In genomic region chr11:34052036-34052607, GRCh38 we compare ENCODE assay signal across 1 cellular context.
TF ChIP-seq lines count a peak whose summit lies in the region.

No MANE protein-coding gene starts in this region.

TF ChIP-seq in K562, 482 proteins besides CTCF, POLR2A, EP300 and RAD21 (continued from another document and continues in another):
- TF ChIP-seq, protein P1, sequence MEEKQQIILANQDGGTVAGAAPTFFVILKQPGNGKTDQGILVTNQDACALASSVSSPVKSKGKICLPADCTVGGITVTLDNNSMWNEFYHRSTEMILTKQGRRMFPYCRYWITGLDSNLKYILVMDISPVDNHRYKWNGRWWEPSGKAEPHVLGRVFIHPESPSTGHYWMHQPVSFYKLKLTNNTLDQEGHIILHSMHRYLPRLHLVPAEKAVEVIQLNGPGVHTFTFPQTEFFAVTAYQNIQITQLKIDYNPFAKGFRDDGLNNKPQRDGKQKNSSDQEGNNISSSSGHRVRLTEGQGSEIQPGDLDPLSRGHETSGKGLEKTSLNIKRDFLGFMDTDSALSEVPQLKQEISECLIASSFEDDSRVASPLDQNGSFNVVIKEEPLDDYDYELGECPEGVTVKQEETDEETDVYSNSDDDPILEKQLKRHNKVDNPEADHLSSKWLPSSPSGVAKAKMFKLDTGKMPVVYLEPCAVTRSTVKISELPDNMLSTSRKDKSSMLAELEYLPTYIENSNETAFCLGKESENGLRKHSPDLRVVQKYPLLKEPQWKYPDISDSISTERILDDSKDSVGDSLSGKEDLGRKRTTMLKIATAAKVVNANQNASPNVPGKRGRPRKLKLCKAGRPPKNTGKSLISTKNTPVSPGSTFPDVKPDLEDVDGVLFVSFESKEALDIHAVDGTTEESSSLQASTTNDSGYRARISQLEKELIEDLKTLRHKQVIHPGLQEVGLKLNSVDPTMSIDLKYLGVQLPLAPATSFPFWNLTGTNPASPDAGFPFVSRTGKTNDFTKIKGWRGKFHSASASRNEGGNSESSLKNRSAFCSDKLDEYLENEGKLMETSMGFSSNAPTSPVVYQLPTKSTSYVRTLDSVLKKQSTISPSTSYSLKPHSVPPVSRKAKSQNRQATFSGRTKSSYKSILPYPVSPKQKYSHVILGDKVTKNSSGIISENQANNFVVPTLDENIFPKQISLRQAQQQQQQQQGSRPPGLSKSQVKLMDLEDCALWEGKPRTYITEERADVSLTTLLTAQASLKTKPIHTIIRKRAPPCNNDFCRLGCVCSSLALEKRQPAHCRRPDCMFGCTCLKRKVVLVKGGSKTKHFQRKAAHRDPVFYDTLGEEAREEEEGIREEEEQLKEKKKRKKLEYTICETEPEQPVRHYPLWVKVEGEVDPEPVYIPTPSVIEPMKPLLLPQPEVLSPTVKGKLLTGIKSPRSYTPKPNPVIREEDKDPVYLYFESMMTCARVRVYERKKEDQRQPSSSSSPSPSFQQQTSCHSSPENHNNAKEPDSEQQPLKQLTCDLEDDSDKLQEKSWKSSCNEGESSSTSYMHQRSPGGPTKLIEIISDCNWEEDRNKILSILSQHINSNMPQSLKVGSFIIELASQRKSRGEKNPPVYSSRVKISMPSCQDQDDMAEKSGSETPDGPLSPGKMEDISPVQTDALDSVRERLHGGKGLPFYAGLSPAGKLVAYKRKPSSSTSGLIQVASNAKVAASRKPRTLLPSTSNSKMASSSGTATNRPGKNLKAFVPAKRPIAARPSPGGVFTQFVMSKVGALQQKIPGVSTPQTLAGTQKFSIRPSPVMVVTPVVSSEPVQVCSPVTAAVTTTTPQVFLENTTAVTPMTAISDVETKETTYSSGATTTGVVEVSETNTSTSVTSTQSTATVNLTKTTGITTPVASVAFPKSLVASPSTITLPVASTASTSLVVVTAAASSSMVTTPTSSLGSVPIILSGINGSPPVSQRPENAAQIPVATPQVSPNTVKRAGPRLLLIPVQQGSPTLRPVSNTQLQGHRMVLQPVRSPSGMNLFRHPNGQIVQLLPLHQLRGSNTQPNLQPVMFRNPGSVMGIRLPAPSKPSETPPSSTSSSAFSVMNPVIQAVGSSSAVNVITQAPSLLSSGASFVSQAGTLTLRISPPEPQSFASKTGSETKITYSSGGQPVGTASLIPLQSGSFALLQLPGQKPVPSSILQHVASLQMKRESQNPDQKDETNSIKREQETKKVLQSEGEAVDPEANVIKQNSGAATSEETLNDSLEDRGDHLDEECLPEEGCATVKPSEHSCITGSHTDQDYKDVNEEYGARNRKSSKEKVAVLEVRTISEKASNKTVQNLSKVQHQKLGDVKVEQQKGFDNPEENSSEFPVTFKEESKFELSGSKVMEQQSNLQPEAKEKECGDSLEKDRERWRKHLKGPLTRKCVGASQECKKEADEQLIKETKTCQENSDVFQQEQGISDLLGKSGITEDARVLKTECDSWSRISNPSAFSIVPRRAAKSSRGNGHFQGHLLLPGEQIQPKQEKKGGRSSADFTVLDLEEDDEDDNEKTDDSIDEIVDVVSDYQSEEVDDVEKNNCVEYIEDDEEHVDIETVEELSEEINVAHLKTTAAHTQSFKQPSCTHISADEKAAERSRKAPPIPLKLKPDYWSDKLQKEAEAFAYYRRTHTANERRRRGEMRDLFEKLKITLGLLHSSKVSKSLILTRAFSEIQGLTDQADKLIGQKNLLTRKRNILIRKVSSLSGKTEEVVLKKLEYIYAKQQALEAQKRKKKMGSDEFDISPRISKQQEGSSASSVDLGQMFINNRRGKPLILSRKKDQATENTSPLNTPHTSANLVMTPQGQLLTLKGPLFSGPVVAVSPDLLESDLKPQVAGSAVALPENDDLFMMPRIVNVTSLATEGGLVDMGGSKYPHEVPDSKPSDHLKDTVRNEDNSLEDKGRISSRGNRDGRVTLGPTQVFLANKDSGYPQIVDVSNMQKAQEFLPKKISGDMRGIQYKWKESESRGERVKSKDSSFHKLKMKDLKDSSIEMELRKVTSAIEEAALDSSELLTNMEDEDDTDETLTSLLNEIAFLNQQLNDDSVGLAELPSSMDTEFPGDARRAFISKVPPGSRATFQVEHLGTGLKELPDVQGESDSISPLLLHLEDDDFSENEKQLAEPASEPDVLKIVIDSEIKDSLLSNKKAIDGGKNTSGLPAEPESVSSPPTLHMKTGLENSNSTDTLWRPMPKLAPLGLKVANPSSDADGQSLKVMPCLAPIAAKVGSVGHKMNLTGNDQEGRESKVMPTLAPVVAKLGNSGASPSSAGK (IDR thresholded peaks at IDR 0.05) = peak; percentile 32; the same call in 1 of the 2 replicates
- TF ChIP-seq FOXJ2 (tag; IDR thresholded peaks at IDR 0.05) (no peak), XRCC5 (IDR thresholded peaks at IDR 0.05; ENCODE audit: low read depth, low read length) (no peak), CBX1 (IDR thresholded peaks at IDR 0.05; ENCODE audit: low read depth) (no peak; the same call in 1 of the 2 replicates), ZNF175 (CRISPR knock-in tag; IDR thresholded peaks at IDR 0.05; ENCODE audit: low read depth) (no peak), HDAC2 (IDR thresholded peaks at IDR 0.05) (no peak), HSF4 (CRISPR knock-in tag; IDR thresholded peaks at IDR 0.05; ENCODE audit: borderline replicate concordance) (no peak), SMC3 (conservative IDR thresholded peaks at IDR 0.05; ENCODE audit: insufficient read depth, low read depth, low read length) (no peak), CBX2 (IDR thresholded peaks at IDR 0.05; ENCODE audit: insufficient read depth, low read length, poor library complexity, severe bottlenecking) (no peak), TEAD4 (IDR thresholded peaks at IDR 0.05; ENCODE audit: low read length) (no peak; the same call in 1 of the 2 replicates), TEAD4 (CRISPR knock-in tag; IDR thresholded peaks at IDR 0.05; ENCODE audit: borderline replicate concordance) (no peak), STAT5A (IDR thresholded peaks at IDR 0.05; ENCODE audit: borderline replicate concordance, low read length) (no peak), ZKSCAN1 (IDR thresholded peaks at IDR 0.05; ENCODE audit: low read depth, low read length) (no peak; the same call in 1 of the 2 replicates), KLF16 (IDR thresholded peaks at IDR 0.05) (peak; percentile 28; the same call in 1 of the 2 replicates), ZNF124 (CRISPR knock-in tag; IDR thresholded peaks at IDR 0.05) (no peak), SLC30A9 (CRISPR knock-in tag; IDR thresholded peaks at IDR 0.05) (no peak), U2AF2 (optimal IDR thresholded peaks at IDR 0.05; ENCODE audit: low read depth, low read length) (no peak), ZNF318 (IDR thresholded peaks at IDR 0.05; ENCODE audit: borderline replicate concordance in 1 of 2, low read depth in 1 of 2) (no peak), CBX5 (IDR thresholded peaks at IDR 0.05; ENCODE audit: borderline replicate concordance, low read depth) (no peak), SMAD1 (IDR thresholded peaks at IDR 0.05; ENCODE audit: low read depth, low read length, partially characterized antibody) (peak; percentile 64), CEBPB (tag; IDR thresholded peaks at IDR 0.05) (no peak), L3MBTL2 (IDR thresholded peaks at IDR 0.05) (peak; percentile 57; the same call in 1 of the 2 replicates), SAP30 (IDR thresholded peaks at IDR 0.05; ENCODE audit: borderline replicate concordance, insufficient read depth, low read depth, low read length, poor library complexity, severe bottlenecking) (no peak), NRF1 (conservative IDR thresholded peaks at IDR 0.05 in 1 of 2, IDR thresholded peaks at IDR 0.05 in 1 of 2) (peak; percentile 66 to 71), CCAR2 (IDR thresholded peaks at IDR 0.05; ENCODE audit: low read depth, low read length) (no peak)
- TF ChIP-seq, protein P2, sequence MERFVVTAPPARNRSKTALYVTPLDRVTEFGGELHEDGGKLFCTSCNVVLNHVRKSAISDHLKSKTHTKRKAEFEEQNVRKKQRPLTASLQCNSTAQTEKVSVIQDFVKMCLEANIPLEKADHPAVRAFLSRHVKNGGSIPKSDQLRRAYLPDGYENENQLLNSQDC (CRISPR knock-in tag; IDR thresholded peaks at IDR 0.05) = no peak
- TF ChIP-seq, protein P3, sequence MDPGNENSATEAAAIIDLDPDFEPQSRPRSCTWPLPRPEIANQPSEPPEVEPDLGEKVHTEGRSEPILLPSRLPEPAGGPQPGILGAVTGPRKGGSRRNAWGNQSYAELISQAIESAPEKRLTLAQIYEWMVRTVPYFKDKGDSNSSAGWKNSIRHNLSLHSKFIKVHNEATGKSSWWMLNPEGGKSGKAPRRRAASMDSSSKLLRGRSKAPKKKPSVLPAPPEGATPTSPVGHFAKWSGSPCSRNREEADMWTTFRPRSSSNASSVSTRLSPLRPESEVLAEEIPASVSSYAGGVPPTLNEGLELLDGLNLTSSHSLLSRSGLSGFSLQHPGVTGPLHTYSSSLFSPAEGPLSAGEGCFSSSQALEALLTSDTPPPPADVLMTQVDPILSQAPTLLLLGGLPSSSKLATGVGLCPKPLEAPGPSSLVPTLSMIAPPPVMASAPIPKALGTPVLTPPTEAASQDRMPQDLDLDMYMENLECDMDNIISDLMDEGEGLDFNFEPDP (CRISPR knock-in tag; IDR thresholded peaks at IDR 0.05) = no peak
- TF ChIP-seq, protein P4, sequence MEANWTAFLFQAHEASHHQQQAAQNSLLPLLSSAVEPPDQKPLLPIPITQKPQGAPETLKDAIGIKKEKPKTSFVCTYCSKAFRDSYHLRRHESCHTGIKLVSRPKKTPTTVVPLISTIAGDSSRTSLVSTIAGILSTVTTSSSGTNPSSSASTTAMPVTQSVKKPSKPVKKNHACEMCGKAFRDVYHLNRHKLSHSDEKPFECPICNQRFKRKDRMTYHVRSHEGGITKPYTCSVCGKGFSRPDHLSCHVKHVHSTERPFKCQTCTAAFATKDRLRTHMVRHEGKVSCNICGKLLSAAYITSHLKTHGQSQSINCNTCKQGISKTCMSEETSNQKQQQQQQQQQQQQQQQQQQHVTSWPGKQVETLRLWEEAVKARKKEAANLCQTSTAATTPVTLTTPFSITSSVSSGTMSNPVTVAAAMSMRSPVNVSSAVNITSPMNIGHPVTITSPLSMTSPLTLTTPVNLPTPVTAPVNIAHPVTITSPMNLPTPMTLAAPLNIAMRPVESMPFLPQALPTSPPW (CRISPR knock-in tag; IDR thresholded peaks at IDR 0.05) = peak; percentile 86
- TF ChIP-seq, protein P5, sequence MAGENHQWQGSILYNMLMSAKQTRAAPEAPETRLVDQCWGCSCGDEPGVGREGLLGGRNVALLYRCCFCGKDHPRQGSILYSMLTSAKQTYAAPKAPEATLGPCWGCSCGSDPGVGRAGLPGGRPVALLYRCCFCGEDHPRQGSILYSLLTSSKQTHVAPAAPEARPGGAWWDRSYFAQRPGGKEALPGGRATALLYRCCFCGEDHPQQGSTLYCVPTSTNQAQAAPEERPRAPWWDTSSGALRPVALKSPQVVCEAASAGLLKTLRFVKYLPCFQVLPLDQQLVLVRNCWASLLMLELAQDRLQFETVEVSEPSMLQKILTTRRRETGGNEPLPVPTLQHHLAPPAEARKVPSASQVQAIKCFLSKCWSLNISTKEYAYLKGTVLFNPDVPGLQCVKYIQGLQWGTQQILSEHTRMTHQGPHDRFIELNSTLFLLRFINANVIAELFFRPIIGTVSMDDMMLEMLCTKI (IDR thresholded peaks at IDR 0.05; ENCODE audit: partially characterized antibody) = no peak
